10 cellular contexts compared by ENCODE assay signal in the genomic region with DNA sequence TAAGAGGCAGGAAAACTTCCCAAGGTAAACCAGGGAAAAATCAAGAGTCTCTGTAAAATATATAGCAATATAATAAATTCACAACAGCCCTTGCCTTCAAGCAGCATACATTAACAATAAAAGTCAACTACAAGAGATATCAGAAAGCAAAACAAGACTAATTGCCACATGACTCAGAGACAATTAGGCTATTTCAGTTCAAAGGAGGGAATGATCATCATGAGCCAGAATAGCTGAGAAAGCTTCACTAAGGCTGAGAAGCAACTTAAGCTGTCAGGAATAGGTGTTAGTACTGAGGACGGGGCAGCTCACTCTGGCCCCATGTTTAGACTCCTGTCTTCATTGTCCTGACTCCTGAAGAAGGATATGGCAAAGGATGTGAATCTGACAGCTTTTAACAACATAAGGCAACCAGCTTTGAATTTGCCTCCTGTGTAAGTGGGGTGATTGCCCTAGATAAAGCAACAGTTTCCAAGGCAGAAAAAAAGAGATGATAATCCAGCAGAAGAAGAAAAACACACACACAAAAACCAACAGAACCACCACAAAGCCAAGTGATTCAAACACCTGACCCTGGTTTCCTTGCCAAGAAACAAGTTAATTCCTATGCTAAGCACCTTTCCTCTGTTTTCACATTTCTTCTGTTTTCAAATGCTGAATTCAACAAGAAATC.
DNase-seq lines count a peak whose midpoint lies in the region; ATAC-seq and TF ChIP-seq lines count a peak whose summit lies in the region.
"Had no signal": no experiment of that assay in that cellular context is flagged by ENCODE, and none has a peak within 500 bp of the region (broad histone marks: within the 10 kb centered on the region; RNA-seq: fewer than 3 reads in every experiment).

No MANE protein-coding gene starts in this region.

- H3K36me3 ChIP-seq in HCT116 (ENCODE audit: control insufficient read depth in 1 of 2, insufficient read depth in 2 of 2, low read length in 2 of 2) (no peaks in the 10 kb centered on the region), ascending aorta (no peaks in the 10 kb centered on the region)

- no peaks in the 10 kb centered on the region for H3K9me3 Mint-ChIP-seq in progenitor cell of endocrine pancreas (ENCODE audit: low read depth)

- H2AFZ ChIP-seq in HCT116 (ENCODE audit: low read depth, low read length, poor library complexity, severe bottlenecking): no peak overlapping the region

- peaks cover 1% of the 10 kb centered on the region for H3K36me3 Mint-ChIP-seq in progenitor cell of endocrine pancreas (ENCODE audit: insufficient read depth)

- H3K9me3 ChIP-seq in HCT116 (ENCODE audit: control insufficient read depth in 1 of 2, insufficient read depth in 1 of 2, low read depth in 1 of 2, low read length in 2 of 2) (no peaks in the 10 kb centered on the region), ascending aorta (no peaks in the 10 kb centered on the region)

- no peak overlapping the region for H3K4me3 Mint-ChIP-seq in progenitor cell of endocrine pancreas (ENCODE audit: low read depth)

- peaks cover 26% of the 10 kb centered on the region for H3K4me1 Mint-ChIP-seq in progenitor cell of endocrine pancreas (ENCODE audit: low read depth)

- peak overlapping the region; percentile 28; the same call in 1 of the 2 replicates for H3K4me2 ChIP-seq in HCT116 (ENCODE audit: low read length)

- H3K4me3 ChIP-seq in HCT116 (replicated peaks in 1 of 2; ENCODE audit: low read depth in 1 of 2, low read length in 2 of 2) (no peak overlapping the region), ascending aorta (no peak overlapping the region)

- H3K27me3 Mint-ChIP-seq in progenitor cell of endocrine pancreas: no peaks in the 10 kb centered on the region

- H3K4me1 ChIP-seq in HCT116 (ENCODE audit: control insufficient read depth in 1 of 2, insufficient read depth in 2 of 2, low read length in 2 of 2) (peaks cover 7 to 20% of the 10 kb centered on the region in 2 experiments), ascending aorta (peaks cover 0 to 5% of the 10 kb centered on the region in 2 donors)

- TF ChIP-seq RAD21 in HCT116 (IDR thresholded peaks at IDR 0.05; ENCODE audit: low read depth): no peak

- TF ChIP-seq POLR2A in HCT116 (IDR thresholded peaks at IDR 0.05; ENCODE audit: borderline replicate concordance, extremely low read depth, insufficient read depth, insufficient read length) (no peak), erythroblast (IDR thresholded peaks at IDR 0.05; ENCODE audit: low read length) (no peak)

- H3K27me3 ChIP-seq in HCT116 (ENCODE audit: insufficient read depth, low read length) (no peaks in the 10 kb centered on the region), ascending aorta (no peaks in the 10 kb centered on the region)

- H3K79me2 ChIP-seq in HCT116 (ENCODE audit: insufficient read depth, low read length): peaks cover 32% of the 10 kb centered on the region

- in situ Hi-C loops in SK-MEL-5 (cut with HindIII; ENCODE audit: low pct_unique_long_range_greater_than_20kb, low sequenced_read_pairs): no loop called here

- peak overlapping the region; percentile 1 for H3K27ac Mint-ChIP-seq in progenitor cell of endocrine pancreas

- POLR2A ChIA-PET in HCT116 (lab: Charles Lee): no interaction called here

- RAD21 ChIA-PET in HCT116 (lab: Charles Lee; ENCODE audit: low non-redundant PET in 1 of 2, low total read pairs in 2 of 2, uncharacterized antibody in 2 of 2, unreplicated experiment in 2 of 2): no interaction called here

- ATAC-seq in HCT116: 0 out of 2 replicates have a peak, but pooled peaks have one; percentile 38
- no peak for ATAC-seq in HG03439 (IDR thresholded peaks at IDR 0.05; ENCODE audit: unreplicated experiment)

- H4K20me1 ChIP-seq in HCT116 (ENCODE audit: insufficient read depth): peaks cover 4% of the 10 kb centered on the region; the same call in 1 of the 2 replicates

- no peaks in the 10 kb centered on the region for H3K9me2 ChIP-seq in HCT116 (ENCODE audit: insufficient read depth)

- DNase-seq in HCT116 (ENCODE audit: low read depth, low spot score) (no peak), SK-MEL-5 (ENCODE audit: low read depth, low spot score) (peak; percentile 38), erythroblast (lab: John Stamatoyannopoulos, UW) (peak; percentile 6 to 12), progenitor cell of endocrine pancreas (ENCODE audit: low spot score, unreplicated experiment) (no peak), ascending aorta (ENCODE audit: low spot score in 2 of 2) (no peak), SHP77 (lab: John Stamatoyannopoulos, UW) (no peak)
- DNase-seq: activated CD4-positive, alpha-beta T cell treated with anti-CD3 and anti-CD28 coated beads, Interleukin-2, amount 50 U/mL, for 4 hours; NCI-H748 treated with DMSO at 0.1 percent for 48 hours had no signal

- CTCF ChIA-PET in HCT116 (lab: Charles Lee): no interaction called here

- no peak overlapping the region for H3K27ac ChIP-seq in HCT116 (ENCODE audit: low read depth, low read length)
- no peak overlapping the region for H3K27ac ChIP-seq in ascending aorta
- H3K27ac ChIP-seq: HL-60 had no signal

- H3K9ac ChIP-seq in HCT116 (ENCODE audit: low read length): no peak overlapping the region

- no TSS peak for BruUV-seq in HCT116 (replicated peaks; lab: Mats Ljungman, UMichigan)

- TF ChIP-seq CTCF in HCT116 (IDR thresholded peaks at IDR 0.05 in 2 of 3, conservative IDR thresholded peaks at IDR 0.05 in 1 of 3; ENCODE audit: borderline replicate concordance in 1 of 3, insufficient read depth in 1 of 3, low read depth in 2 of 3, low read length in 2 of 3) (no peak), progenitor cell of endocrine pancreas (IDR thresholded peaks at IDR 0.05; ENCODE audit: unreplicated experiment) (no peak), ascending aorta (IDR thresholded peaks at IDR 0.05) (no peak)

- intact Hi-C loops in HCT116 (cut with micrococcal nuclease) (no loop called here), ascending aorta (cut with DNase I) (no loop called here)

TF ChIP-seq in HCT116, 20 proteins besides CTCF, POLR2A, EP300 and RAD21:
- peak; percentile 19 for TF ChIP-seq TCF7L2 (IDR thresholded peaks at IDR 0.05; ENCODE audit: borderline replicate concordance, extremely low read depth, insufficient read depth, insufficient read length)
- TF ChIP-seq ELF1 (IDR thresholded peaks at IDR 0.05; ENCODE audit: borderline replicate concordance, low read depth): no peak
- no peak for TF ChIP-seq CEBPB (IDR thresholded peaks at IDR 0.05; ENCODE audit: low read depth)

Comparison
In these comparisons a context has a peak if more than half of its experiments do, and no peak if none do; other contexts are left out.
1. DNase-seq: peak in SK-MEL-5 (single experiment) and erythroblast (2 of 2); none in HCT116 (single experiment), progenitor cell of endocrine pancreas (single experiment), ascending aorta (0 of 2) and SHP77 (0 of 2).